In genomic region chr19:18014197-18014596, GRCh38 we compare ENCODE assay signal across 11 cellular contexts. TPM values are rescaled to one million over a fixed set of nuclear protein-coding genes. Genes with fewer than 3 reads are reported as not detected.
DNase-seq lines count a peak whose midpoint lies in the region; ATAC-seq and TF ChIP-seq lines count a peak whose summit lies in the region.
"Had no signal": no experiment of that assay in that cellular context is flagged by ENCODE, and none has a peak within 500 bp of the region (broad histone marks: within the 10 kb centered on the region; RNA-seq: fewer than 3 reads in every experiment).

No MANE protein-coding gene starts in this region.

- no peak for TF ChIP-seq POLR2A in IMR-90 (IDR thresholded peaks at IDR 0.05; ENCODE audit: low read depth, low read length)

- H3K56ac ChIP-seq in IMR-90 (ENCODE audit: extremely low read depth, insufficient read depth, low read length), result no peak overlapping the region

- no peak overlapping the region for H2BK20ac ChIP-seq in IMR-90 (ENCODE audit: low read depth, low read length)

- H3K4me1 Mint-ChIP-seq in stimulated activated effector memory CD8-positive, alpha-beta T cell treated with anti-CD3 and anti-CD28 coated beads, Interleukin-12 subunit alpha, Interleukin-12 subunit beta, amount 100 ng/mL, for 72 hours, result peaks cover 51% of the 10 kb centered on the region

- ATAC-seq in IMR-90 (ENCODE audit: low read depth), result no peak
- peak; percentile 77 for ATAC-seq in stimulated activated effector memory CD8-positive, alpha-beta T cell treated with anti-CD3 and anti-CD28 coated beads, Interleukin-12 subunit alpha, Interleukin-12 subunit beta, amount 100 ng/mL, for 72 hours
- ATAC-seq in GM19467 (IDR thresholded peaks at IDR 0.05; ENCODE audit: unreplicated experiment), result no peak
- no peak for ATAC-seq in HG03097 (IDR thresholded peaks at IDR 0.05; ENCODE audit: low FRiP score, unreplicated experiment)
- no peak for ATAC-seq in HG02763 (IDR thresholded peaks at IDR 0.05; ENCODE audit: unreplicated experiment)
- no peak for ATAC-seq in HG03432 (IDR thresholded peaks at IDR 0.05; ENCODE audit: unreplicated experiment)

- H2AK9ac ChIP-seq in IMR-90 (replicated peaks; ENCODE audit: low read depth, low read length, poor library complexity), result peak overlapping the region; percentile 31

- peak overlapping the region; percentile 89 for H3K27ac Mint-ChIP-seq in stimulated activated effector memory CD8-positive, alpha-beta T cell treated with anti-CD3 and anti-CD28 coated beads, Interleukin-12 subunit alpha, Interleukin-12 subunit beta, amount 100 ng/mL, for 72 hours

- H3K18ac ChIP-seq in IMR-90 (ENCODE audit: low read depth, low read length), result no peak overlapping the region

- no peaks in the 10 kb centered on the region for H3K27me3 ChIP-seq in IMR-90 (ENCODE audit: control insufficient read depth, insufficient read depth, low read length)
- no peaks in the 10 kb centered on the region for H3K27me3 ChIP-seq in effector memory CD4-positive, alpha-beta T cell (replicated peaks; ENCODE audit: control insufficient read depth, insufficient read depth, low read length, poor library complexity, severe bottlenecking)

- no TSS peak for BruUV-seq in IMR-90 (replicated peaks; lab: Mats Ljungman, UMichigan)

- no peak for TF ChIP-seq RAD21 in IMR-90 (IDR thresholded peaks at IDR 0.05; ENCODE audit: low read length)

- no peak overlapping the region for H2BK5ac ChIP-seq in IMR-90 (ENCODE audit: low read depth, low read length, poor library complexity, severe bottlenecking)

- no peak overlapping the region for H3K4me2 ChIP-seq in IMR-90 (ENCODE audit: low read depth, low read length)

- H3K36me3 Mint-ChIP-seq in stimulated activated effector memory CD8-positive, alpha-beta T cell treated with anti-CD3 and anti-CD28 coated beads, Interleukin-12 subunit alpha, Interleukin-12 subunit beta, amount 100 ng/mL, for 72 hours, result peaks cover 70% of the 10 kb centered on the region

- CTCF ChIA-PET in IMR-90 (lab: Yijun Ruan, JAX), result interaction anchor here (0.6 to 0.7 kb wide), 2 partner anchors 629 to 1024 kb away, joined by 3 read pairs; no protein-coding TSS in a partner anchor

- H4K8ac ChIP-seq in IMR-90 (ENCODE audit: low read depth in 2 of 2, low read length in 2 of 2), result no peak overlapping the region

- in situ Hi-C loops in IMR-90 (cut with MboI; ENCODE audit: low sequenced_read_pairs), result no loop called here

- TF ChIP-seq CTCF in IMR-90 (conservative IDR thresholded peaks at IDR 0.05; ENCODE audit: low read depth, low read length), result no peak

- H3K9me1 ChIP-seq in IMR-90 (ENCODE audit: insufficient read depth, low read length), result no peaks in the 10 kb centered on the region

- H2AK5ac ChIP-seq in IMR-90 (ENCODE audit: low read depth, low read length), result no peak overlapping the region

- no peak overlapping the region for H3K27ac ChIP-seq in IMR-90 (ENCODE audit: insufficient read depth, low read length)
- peak overlapping the region; percentile 75 for H3K27ac ChIP-seq in effector memory CD4-positive, alpha-beta T cell (ENCODE audit: insufficient read depth, low read length, poor library complexity, severe bottlenecking)

- dilution Hi-C loops in IMR-90 (cut with HindIII; ENCODE audit: low sequenced_read_pairs, unreplicated experiment), result no loop called here

- no peaks in the 10 kb centered on the region for H3K9me3 Mint-ChIP-seq in stimulated activated effector memory CD8-positive, alpha-beta T cell treated with anti-CD3 and anti-CD28 coated beads, Interleukin-12 subunit alpha, Interleukin-12 subunit beta, amount 100 ng/mL, for 72 hours

- H4K5ac ChIP-seq in IMR-90 (ENCODE audit: low read depth, low read length), result no peak overlapping the region

- H2BK15ac ChIP-seq in IMR-90 (ENCODE audit: low read depth, low read length), result no peak overlapping the region

- H3K9ac ChIP-seq in IMR-90 (ENCODE audit: low read depth, low read length), result no peak overlapping the region

- H4K91ac ChIP-seq in IMR-90 (ENCODE audit: insufficient read depth, low read depth, low read length), result no peak overlapping the region

- H3K9me3 ChIP-seq in IMR-90 (ENCODE audit: control insufficient read depth, insufficient read depth, low read length), result no peaks in the 10 kb centered on the region
- H3K9me3 ChIP-seq in effector memory CD4-positive, alpha-beta T cell (ENCODE audit: control insufficient read depth, low read length), result no peaks in the 10 kb centered on the region

- H3K36me3 ChIP-seq in IMR-90 (ENCODE audit: control insufficient read depth, insufficient read depth, low read length), result peaks cover 23% of the 10 kb centered on the region
- peaks cover 38% of the 10 kb centered on the region for H3K36me3 ChIP-seq in effector memory CD4-positive, alpha-beta T cell (ENCODE audit: control insufficient read depth, insufficient read depth, low read length)

- no peak overlapping the region for H3K4me3 ChIP-seq in IMR-90 (ENCODE audit: insufficient read depth, low read depth, low read length)
- H3K4me3 ChIP-seq in effector memory CD4-positive, alpha-beta T cell (ENCODE audit: insufficient read depth, low read depth, low read length, poor library complexity, severe bottlenecking), result peak overlapping the region; percentile 29

- H4K20me1 ChIP-seq in IMR-90 (ENCODE audit: insufficient read depth, low read length), result no peaks in the 10 kb centered on the region

- H3K23ac ChIP-seq in IMR-90 (ENCODE audit: low read depth, low read length), result no peak overlapping the region

- WGBS in IMR-90 (ENCODE audit: extremely low coverage in 2 of 2, insufficient read length in 1 of 2), 2 experiments, result 96% methylated on average over 3 of the region's 6 CpGs; no CpG with 5 or more reads in 1 of the 2 experiments

- peaks cover 2% of the 10 kb centered on the region; the same call in 1 of the 2 replicates for H3K4me1 ChIP-seq in IMR-90 (ENCODE audit: control insufficient read depth, insufficient read depth, low read length)
- peaks cover 41% of the 10 kb centered on the region for H3K4me1 ChIP-seq in effector memory CD4-positive, alpha-beta T cell (ENCODE audit: control insufficient read depth, insufficient read depth, low read length, poor library complexity, severe bottlenecking)

- no peak overlapping the region for H3K14ac ChIP-seq in IMR-90 (replicated peaks; ENCODE audit: low read depth, low read length)

- no peak for DNase-seq in IMR-90
- DNase-seq in activated CD4-positive, alpha-beta T cell treated with anti-CD3 and anti-CD28 coated beads, Interleukin-2, amount 50 U/mL, for 4 hours, result peak; percentile 33 to 34
- peak in 1 of 3 donors; percentile 54 for DNase-seq in effector memory CD4-positive, alpha-beta T cell
- DNase-seq in stimulated activated effector memory CD8-positive, alpha-beta T cell treated with anti-CD3 and anti-CD28 coated beads, Interleukin-12 subunit alpha, Interleukin-12 subunit beta, amount 100 ng/mL, for 72 hours (ENCODE audit: low spot score in 2 of 2), result no peak
- DNase-seq: NCI-H2107, OCI-M1 had no signal

- H3K4ac ChIP-seq in IMR-90 (ENCODE audit: low read depth, low read length), result no peak overlapping the region

- peak overlapping the region; percentile 9 for H3K4me3 Mint-ChIP-seq in stimulated activated effector memory CD8-positive, alpha-beta T cell treated with anti-CD3 and anti-CD28 coated beads, Interleukin-12 subunit alpha, Interleukin-12 subunit beta, amount 100 ng/mL, for 72 hours

- no peak overlapping the region for H2BK120ac ChIP-seq in IMR-90 (ENCODE audit: low read depth, low read length)

- no peak overlapping the region for H2AFZ ChIP-seq in IMR-90 (replicated peaks; ENCODE audit: low read length, poor library complexity)

- no peaks in the 10 kb centered on the region for H3K79me1 ChIP-seq in IMR-90 (ENCODE audit: low read depth in 1 of 2, low read length in 2 of 2)

- POLR2A ChIA-PET in IMR-90 (lab: Charles Lee; ENCODE audit: unreplicated experiment), result no interaction called here

- intact Hi-C loops in IMR-90 (cut with micrococcal nuclease), result no loop called here

TF ChIP-seq in IMR-90, 13 proteins besides CTCF, POLR2A, EP300 and RAD21:
- TF ChIP-seq ELK1 (IDR thresholded peaks at IDR 0.05; ENCODE audit: borderline replicate concordance, low read depth, low read length) (no peak), BHLHE40 (IDR thresholded peaks at IDR 0.05; ENCODE audit: low read depth, low read length) (no peak), CEBPB (IDR thresholded peaks at IDR 0.05; ENCODE audit: low read depth, low read length) (no peak), FOS (IDR thresholded peaks at IDR 0.05; ENCODE audit: low read depth, low read length) (no peak)
TF ChIP-seq in IMR-90: peak in this region for 0.

RNA-seq across cellular contexts. Expression of gene ARRDC2, which starts 6.2 kb away (rescaled TPM):
- total RNA-seq in IMR-90 (2012; rRNA removed), result 1.4 and 1.9 TPM in 2 replicates
- polyA plus RNA-seq in IMR-90 (2012; rRNA removed), result 4.5 and 4.9 TPM in 2 replicates
- polyA plus RNA-seq in IMR-90 (2012; cell fraction: cytosol; rRNA removed), result 1.7 and 6.3 TPM in 2 replicates
- polyA plus RNA-seq in IMR-90 (2012; cell fraction: nucleus; rRNA removed; ENCODE audit: low replicate concordance), result 11.8 and 32.4 TPM in 2 replicates

RNA-seq across cellular contexts. Expression of gene KCNN1, which starts 47.3 kb away (rescaled TPM):
- under 0.01 TPM in 1 of 2 replicates, not detected in the other for total RNA-seq in IMR-90 (2012; rRNA removed)
- 0.09 and 0.36 TPM in 2 replicates for polyA plus RNA-seq in IMR-90 (2012; rRNA removed)
- 0.02 and 0.40 TPM in 2 replicates for polyA plus RNA-seq in IMR-90 (2012; cell fraction: cytosol; rRNA removed)
- 0.10 and 0.17 TPM in 2 replicates for polyA plus RNA-seq in IMR-90 (2012; cell fraction: nucleus; rRNA removed; ENCODE audit: low replicate concordance)
- total RNA-seq: left lobe of liver had no signal

Comparison
In these comparisons a context has a peak if more than half of its experiments do, and no peak if none do; other contexts are left out.
1. DNase-seq: peak in activated CD4-positive, alpha-beta T cell treated with anti-CD3 and anti-CD28 coated beads, Interleukin-2, amount 50 U/mL, for 4 hours (2 of 2); none in IMR-90 (single experiment) and stimulated activated effector memory CD8-positive, alpha-beta T cell treated with anti-CD3 and anti-CD28 coated beads, Interleukin-12 subunit alpha, Interleukin-12 subunit beta, amount 100 ng/mL, for 72 hours (0 of 2).